Comparison of ENCODE assay signal across 1 cellular context in the genomic region with DNA sequence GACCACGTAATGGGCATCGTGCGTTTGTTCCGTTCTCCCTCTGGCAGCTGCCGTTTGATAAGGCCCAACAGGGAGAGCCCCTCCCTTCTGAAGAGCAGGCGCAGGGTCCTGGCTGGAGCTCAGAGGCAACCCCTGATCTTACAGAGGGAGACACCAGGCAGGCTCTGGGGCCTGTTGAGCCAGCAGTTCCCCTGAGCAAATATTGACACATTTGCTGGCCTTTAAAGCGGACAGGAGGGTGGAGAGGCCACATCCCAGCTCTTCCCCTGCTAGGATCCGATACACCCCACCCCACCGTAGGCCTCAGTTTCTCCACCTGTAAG.
TF ChIP-seq lines count a peak whose summit lies in the region.

No MANE protein-coding gene starts in this region.

TF ChIP-seq in K562, 482 proteins besides CTCF, POLR2A, EP300 and RAD21 (continued from another document):
- peak; percentile 28; the same call in 1 of the 2 replicates for TF ChIP-seq ZNF592 (IDR thresholded peaks at IDR 0.05)
- no peak for TF ChIP-seq EZH2 (IDR thresholded peaks at IDR 0.05; ENCODE audit: borderline replicate concordance, low read depth, low read length)
- TF ChIP-seq TRIM28 (IDR thresholded peaks at IDR 0.05), result 0 out of 2 replicates have a peak, but pooled peaks have one; percentile 4
- no peak for TF ChIP-seq DDX20 (tag; IDR thresholded peaks at IDR 0.05; ENCODE audit: low read depth)
- no peak for TF ChIP-seq BRF1 (IDR thresholded peaks at IDR 0.05; ENCODE audit: borderline replicate concordance, extremely low read depth, insufficient read length)
- TF ChIP-seq, protein P1, sequence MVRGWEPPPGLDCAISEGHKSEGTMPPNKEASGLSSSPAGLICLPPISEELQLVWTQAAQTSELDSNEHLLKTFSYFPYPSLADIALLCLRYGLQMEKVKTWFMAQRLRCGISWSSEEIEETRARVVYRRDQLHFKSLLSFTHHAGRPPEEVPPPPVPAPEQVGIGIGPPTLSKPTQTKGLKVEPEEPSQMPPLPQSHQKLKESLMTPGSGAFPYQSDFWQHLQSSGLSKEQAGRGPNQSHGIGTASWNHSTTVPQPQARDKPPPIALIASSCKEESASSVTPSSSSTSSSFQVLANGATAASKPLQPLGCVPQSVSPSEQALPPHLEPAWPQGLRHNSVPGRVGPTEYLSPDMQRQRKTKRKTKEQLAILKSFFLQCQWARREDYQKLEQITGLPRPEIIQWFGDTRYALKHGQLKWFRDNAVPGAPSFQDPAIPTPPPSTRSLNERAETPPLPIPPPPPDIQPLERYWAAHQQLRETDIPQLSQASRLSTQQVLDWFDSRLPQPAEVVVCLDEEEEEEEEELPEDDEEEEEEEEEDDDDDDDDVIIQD (CRISPR knock-in tag; IDR thresholded peaks at IDR 0.05), result no peak
- TF ChIP-seq RBM34 (IDR thresholded peaks at IDR 0.05; ENCODE audit: borderline replicate concordance, insufficient read depth, low read length), result no peak
- TF ChIP-seq PHF8 (IDR thresholded peaks at IDR 0.05; ENCODE audit: borderline replicate concordance, low read length), result no peak
- TF ChIP-seq ERF (CRISPR knock-in tag; IDR thresholded peaks at IDR 0.05), result no peak
- TF ChIP-seq TAF15 (IDR thresholded peaks at IDR 0.05; ENCODE audit: low read depth, low read length), result no peak
- TF ChIP-seq PRPF4 (IDR thresholded peaks at IDR 0.05; ENCODE audit: insufficient read depth, low read depth, low read length, poor library complexity, severe bottlenecking), result no peak
- TF ChIP-seq, protein P2, sequence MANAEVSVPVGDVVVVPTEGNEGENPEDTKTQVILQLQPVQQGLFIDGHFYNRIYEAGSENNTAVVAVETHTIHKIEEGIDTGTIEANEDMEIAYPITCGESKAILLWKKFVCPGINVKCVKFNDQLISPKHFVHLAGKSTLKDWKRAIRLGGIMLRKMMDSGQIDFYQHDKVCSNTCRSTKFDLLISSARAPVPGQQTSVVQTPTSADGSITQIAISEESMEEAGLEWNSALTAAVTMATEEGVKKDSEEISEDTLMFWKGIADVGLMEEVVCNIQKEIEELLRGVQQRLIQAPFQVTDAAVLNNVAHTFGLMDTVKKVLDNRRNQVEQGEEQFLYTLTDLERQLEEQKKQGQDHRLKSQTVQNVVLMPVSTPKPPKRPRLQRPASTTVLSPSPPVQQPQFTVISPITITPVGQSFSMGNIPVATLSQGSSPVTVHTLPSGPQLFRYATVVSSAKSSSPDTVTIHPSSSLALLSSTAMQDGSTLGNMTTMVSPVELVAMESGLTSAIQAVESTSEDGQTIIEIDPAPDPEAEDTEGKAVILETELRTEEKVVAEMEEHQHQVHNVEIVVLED (CRISPR knock-in tag; IDR thresholded peaks at IDR 0.05), result no peak
- TF ChIP-seq PML (IDR thresholded peaks at IDR 0.05; ENCODE audit: low read length), result no peak
- TF ChIP-seq HDGF (IDR thresholded peaks at IDR 0.05), result no peak
- TF ChIP-seq ZNF217 (CRISPR knock-in tag; IDR thresholded peaks at IDR 0.05), result no peak
- no peak for TF ChIP-seq HMGXB4 (CRISPR knock-in tag; IDR thresholded peaks at IDR 0.05)
- no peak for TF ChIP-seq GATA2 (CRISPR knock-in tag; IDR thresholded peaks at IDR 0.05)
- TF ChIP-seq C11orf30 (IDR thresholded peaks at IDR 0.05; ENCODE audit: low read depth), result no peak
- TF ChIP-seq SPI1 (IDR thresholded peaks at IDR 0.05; ENCODE audit: borderline replicate concordance, low read depth, low read length), result no peak
- no peak for TF ChIP-seq MAX (CRISPR knock-in tag; IDR thresholded peaks at IDR 0.05)
- no peak for TF ChIP-seq TAF7 (tag; IDR thresholded peaks at IDR 0.05)
- no peak for TF ChIP-seq ZBTB34 (CRISPR knock-in tag; IDR thresholded peaks at IDR 0.05)
- no peak for TF ChIP-seq PTBP1 (IDR thresholded peaks at IDR 0.05; ENCODE audit: low read depth, low read length)
- TF ChIP-seq ZNF436 (CRISPR knock-in tag; IDR thresholded peaks at IDR 0.05), result no peak
- TF ChIP-seq ZNF395 (CRISPR knock-in tag; IDR thresholded peaks at IDR 0.05), result no peak
- no peak for TF ChIP-seq ZNF23 (CRISPR knock-in tag; IDR thresholded peaks at IDR 0.05)
- no peak for TF ChIP-seq HDAC6 (IDR thresholded peaks at IDR 0.05; ENCODE audit: low read depth, low read length)
- no peak for TF ChIP-seq SMARCB1 (IDR thresholded peaks at IDR 0.05; ENCODE audit: insufficient read length, low read depth)
- TF ChIP-seq TCF3 (CRISPR knock-in tag; IDR thresholded peaks at IDR 0.05), result no peak
- TF ChIP-seq ATF3 (IDR thresholded peaks at IDR 0.05), result no peak
- TF ChIP-seq ATF3 (CRISPR knock-in tag; conservative IDR thresholded peaks at IDR 0.05), result no peak
- TF ChIP-seq NR0B1 (IDR thresholded peaks at IDR 0.05; ENCODE audit: partially characterized antibody), result no peak
